8 cellular contexts compared by ENCODE assay signal in the genomic region with DNA sequence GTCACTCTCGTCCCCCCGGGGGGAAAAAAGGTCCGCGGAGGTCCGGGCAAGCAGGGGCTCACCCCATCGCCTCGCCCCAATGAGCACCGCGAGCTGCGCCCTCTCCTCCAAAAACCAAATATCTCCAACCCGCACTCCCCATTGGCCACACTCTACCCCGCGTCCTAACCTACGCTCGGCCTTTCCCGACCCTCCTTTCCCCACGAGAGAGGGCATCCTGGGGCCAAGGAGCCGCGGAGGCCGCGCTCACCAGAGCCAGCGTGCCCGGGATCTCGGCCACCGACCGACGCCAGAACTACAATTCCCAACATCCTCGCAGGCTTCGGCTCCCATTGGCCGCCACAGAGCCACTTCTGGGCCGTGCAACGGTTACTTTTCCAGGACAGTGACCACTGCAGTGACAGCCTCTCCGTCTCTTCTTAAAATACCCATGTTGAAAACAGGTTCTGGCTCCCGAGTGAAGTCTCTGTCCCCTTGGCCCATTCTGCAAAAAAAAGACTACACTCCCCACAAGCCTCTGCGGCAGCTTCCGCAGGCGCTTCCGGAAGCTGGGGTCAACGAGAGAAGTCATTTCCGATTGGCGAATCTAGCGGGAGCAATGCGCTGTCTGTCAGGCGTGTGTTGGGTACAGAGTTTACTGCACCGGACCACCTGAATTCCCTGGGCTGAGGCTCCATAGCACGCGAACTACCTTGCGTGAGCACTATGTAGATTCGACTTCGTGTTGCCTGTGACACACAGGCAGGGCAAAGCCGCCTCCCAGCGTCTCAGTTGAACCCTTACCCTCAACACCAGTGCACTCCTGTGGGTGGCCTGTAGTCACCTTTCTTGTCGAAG. TPM values are rescaled to one million over a fixed set of nuclear protein-coding genes. Genes with fewer than 3 reads are reported as not detected.
DNase-seq lines count a peak whose midpoint lies in the region; ATAC-seq and TF ChIP-seq lines count a peak whose summit lies in the region.

Gene ZNF343, minus strand, starts transcription at position 285 of the 837 bp plus-strand sequence. CDS start 15,020 bp downstream, outside the sequence.

- peaks cover 57% of the 10 kb centered on the region for H3K27me3 ChIP-seq in NT2/D1 (ENCODE audit: insufficient read depth, insufficient read length)

- H3K9me3 Mint-ChIP-seq in activated CD8-positive, alpha-beta memory T cell treated with anti-CD3 and anti-CD28 coated beads, Interleukin-2, amount 10 ng/mL, durations not matched to agents 7 days and 5 days (ENCODE audit: low read depth) = no peaks in the 10 kb centered on the region
- no peaks in the 10 kb centered on the region for H3K9me3 Mint-ChIP-seq in endothelial cell (ENCODE audit: unreplicated experiment)

- ATAC-seq in GM19468 (IDR thresholded peaks at IDR 0.05; ENCODE audit: extremely low read depth, unreplicated experiment) = peak; percentile 70
- ATAC-seq in activated CD8-positive, alpha-beta memory T cell treated with anti-CD3 and anti-CD28 coated beads, Interleukin-2, amount 10 ng/mL, durations not matched to agents 7 days and 5 days = peak; percentile 97

- CTCF ChIA-PET in activated CD8-positive, alpha-beta memory T cell treated with anti-CD3 and anti-CD28 coated beads, Interleukin-2, amount 10 ng/mL, durations not matched to agents 7 days and 5 days (lab: Charles Lee) = interaction anchor here (0.9 to 9.6 kb wide), 4 partner anchors 13 to 142 kb away, joined by 3 to 109 read pairs (median 3); partner anchors contain the start of gene SNRPB

- H3K4me1 ChIP-seq in NT2/D1 (ENCODE audit: insufficient read depth, insufficient read length) = no peaks in the 10 kb centered on the region

- peaks cover 24% of the 10 kb centered on the region for H3K27me3 Mint-ChIP-seq in activated CD8-positive, alpha-beta memory T cell treated with anti-CD3 and anti-CD28 coated beads, Interleukin-2, amount 10 ng/mL, durations not matched to agents 7 days and 5 days
- H3K27me3 Mint-ChIP-seq in endothelial cell (ENCODE audit: unreplicated experiment) = peaks cover 2% of the 10 kb centered on the region

- H3K4me3 Mint-ChIP-seq in activated CD8-positive, alpha-beta memory T cell treated with anti-CD3 and anti-CD28 coated beads, Interleukin-2, amount 10 ng/mL, durations not matched to agents 7 days and 5 days = peak within 1 kb of the TSS; percentile 96
- H3K4me3 Mint-ChIP-seq in endothelial cell (ENCODE audit: unreplicated experiment) = peak within 1 kb of the TSS; percentile 98

- H3K36me3 ChIP-seq in NT2/D1 (ENCODE audit: insufficient read depth, insufficient read length, low read length) = no peaks in the 10 kb centered on the region

- DNase-seq in COR-L47 (lab: John Stamatoyannopoulos, UW) = peak; percentile 38
- DNase-seq in HS-27A (ENCODE audit: low read depth) = peak; percentile 63
- DNase-seq in NT2/D1 (ENCODE audit: low read depth, low spot score) = peak; percentile 72
- peak; percentile 89 for DNase-seq in activated CD8-positive, alpha-beta memory T cell treated with anti-CD3 and anti-CD28 coated beads, Interleukin-2, amount 10 ng/mL, durations not matched to agents 7 days and 5 days
- DNase-seq in endothelial cell (ENCODE audit: low spot score) = peak; percentile 72
- peak; percentile 93 for DNase-seq in midbrain (lab: John Stamatoyannopoulos, UW)
- DNase-seq in stimulated activated CD8-positive, alpha-beta memory T cell treated with anti-CD3 and anti-CD28 coated beads, Interleukin-2, amount 100 ng/mL, for 48 hours (ENCODE audit: low read depth in 2 of 2) = peak; percentile 57 to 66

- no peak for TF ChIP-seq CTCF in endothelial cell (IDR thresholded peaks at IDR 0.05; ENCODE audit: unreplicated experiment)

- peak within 1 kb of the TSS; percentile 76 for H3K4me3 ChIP-seq in NT2/D1 (ENCODE audit: insufficient read length, low read depth)

- H3K27ac Mint-ChIP-seq in activated CD8-positive, alpha-beta memory T cell treated with anti-CD3 and anti-CD28 coated beads, Interleukin-2, amount 10 ng/mL, durations not matched to agents 7 days and 5 days = peak within 1 kb of the TSS; percentile 96
- peak within 1 kb of the TSS; percentile 94 for H3K27ac Mint-ChIP-seq in endothelial cell (ENCODE audit: unreplicated experiment)

- H3K9me3 ChIP-seq in NT2/D1 (ENCODE audit: insufficient read depth, low read length) = no peaks in the 10 kb centered on the region

- H3K4me1 Mint-ChIP-seq in activated CD8-positive, alpha-beta memory T cell treated with anti-CD3 and anti-CD28 coated beads, Interleukin-2, amount 10 ng/mL, durations not matched to agents 7 days and 5 days = peaks cover 20% of the 10 kb centered on the region
- peaks cover 18% of the 10 kb centered on the region for H3K4me1 Mint-ChIP-seq in endothelial cell (ENCODE audit: unreplicated experiment)

- peaks cover 5% of the 10 kb centered on the region for H3K36me3 Mint-ChIP-seq in activated CD8-positive, alpha-beta memory T cell treated with anti-CD3 and anti-CD28 coated beads, Interleukin-2, amount 10 ng/mL, durations not matched to agents 7 days and 5 days
- H3K36me3 Mint-ChIP-seq in endothelial cell (ENCODE audit: low read depth, unreplicated experiment) = no peaks in the 10 kb centered on the region

- H3K9ac ChIP-seq in NT2/D1 (ENCODE audit: insufficient read length, low read depth) = peak within 1 kb of the TSS; percentile 86

RNA-seq across cellular contexts. Expression of gene ZNF343, which starts in this region (rescaled TPM):
- total RNA-seq in activated CD8-positive, alpha-beta memory T cell treated with anti-CD3 and anti-CD28 coated beads, Interleukin-2, amount 10 ng/mL, durations not matched to agents 7 days and 5 days = 10 to 100 TPM in 1 of 2 experiments, 1 to 10 TPM in 1; 7.0 to 10.3 TPM
- total RNA-seq in endothelial cell (ENCODE audit: unreplicated experiment) = 13.0 TPM

Comparison
In these comparisons a context has a peak if more than half of its experiments do, and no peak if none do; other contexts are left out.
1. Peak in every context shown above with its lines: DNase-seq, ATAC-seq and H3K4me3 ChIP-seq.
2. DNase-seq: peak in every context shown above with its lines; median percentile 93 in midbrain; 89 in activated CD8-positive, alpha-beta memory T cell treated with anti-CD3 and anti-CD28 coated beads, Interleukin-2, amount 10 ng/mL, durations not matched to agents 7 days and 5 days; 72 in NT2/D1; 72 in endothelial cell; 63 in HS-27A; 62 in stimulated activated CD8-positive, alpha-beta memory T cell treated with anti-CD3 and anti-CD28 coated beads, Interleukin-2, amount 100 ng/mL, for 48 hours; 38 in COR-L47.